In the genomic region with DNA sequence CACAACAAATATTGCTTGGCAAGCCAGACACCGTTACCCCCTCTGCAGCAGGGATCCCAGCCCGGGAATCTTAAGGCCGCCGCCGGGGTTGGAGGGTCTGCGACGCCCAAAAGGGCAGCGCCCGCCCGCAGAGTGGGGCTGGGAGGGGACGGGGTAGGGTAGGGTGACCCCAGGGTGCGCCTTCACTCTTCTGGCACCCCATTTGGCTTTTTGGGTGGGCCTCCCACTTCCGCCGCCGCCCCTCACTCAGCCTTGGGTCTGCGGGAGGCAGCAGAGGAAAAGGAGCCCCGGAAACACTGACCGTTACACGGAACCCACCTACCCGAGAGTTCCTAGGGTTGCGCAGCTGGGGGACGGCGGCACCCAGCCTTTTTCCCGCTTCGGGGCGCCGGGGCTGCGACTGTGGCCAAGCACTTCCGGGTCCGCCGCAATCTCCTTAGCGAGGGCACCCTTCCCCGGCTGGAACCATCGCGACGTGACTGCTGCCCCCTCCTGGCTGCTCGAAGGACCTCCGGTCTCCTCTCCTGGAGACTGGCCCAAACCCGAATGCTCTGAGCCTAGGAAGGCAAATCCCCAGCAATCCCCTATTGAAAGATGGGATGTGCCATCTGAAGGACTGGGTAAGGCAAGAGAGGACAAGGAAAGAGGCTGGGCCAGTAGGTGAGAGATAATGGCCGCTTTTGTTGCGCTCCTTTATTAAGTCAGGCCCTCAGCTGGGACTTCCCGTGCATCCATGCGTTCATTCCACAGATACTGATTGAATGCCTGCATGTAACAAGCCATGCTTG, we compare ENCODE assay signal across 1 cellular context.
TF ChIP-seq lines count a peak whose summit lies in the region.

A gene (minus strand): TSS at position 404 of the 788 bp plus-strand sequence. CDS start 1,447 bp downstream, outside the sequence.

TF ChIP-seq in HepG2, 621 proteins besides CTCF, POLR2A, EP300 and RAD21 (continued from another document and continues in another):
- TF ChIP-seq, protein P1, sequence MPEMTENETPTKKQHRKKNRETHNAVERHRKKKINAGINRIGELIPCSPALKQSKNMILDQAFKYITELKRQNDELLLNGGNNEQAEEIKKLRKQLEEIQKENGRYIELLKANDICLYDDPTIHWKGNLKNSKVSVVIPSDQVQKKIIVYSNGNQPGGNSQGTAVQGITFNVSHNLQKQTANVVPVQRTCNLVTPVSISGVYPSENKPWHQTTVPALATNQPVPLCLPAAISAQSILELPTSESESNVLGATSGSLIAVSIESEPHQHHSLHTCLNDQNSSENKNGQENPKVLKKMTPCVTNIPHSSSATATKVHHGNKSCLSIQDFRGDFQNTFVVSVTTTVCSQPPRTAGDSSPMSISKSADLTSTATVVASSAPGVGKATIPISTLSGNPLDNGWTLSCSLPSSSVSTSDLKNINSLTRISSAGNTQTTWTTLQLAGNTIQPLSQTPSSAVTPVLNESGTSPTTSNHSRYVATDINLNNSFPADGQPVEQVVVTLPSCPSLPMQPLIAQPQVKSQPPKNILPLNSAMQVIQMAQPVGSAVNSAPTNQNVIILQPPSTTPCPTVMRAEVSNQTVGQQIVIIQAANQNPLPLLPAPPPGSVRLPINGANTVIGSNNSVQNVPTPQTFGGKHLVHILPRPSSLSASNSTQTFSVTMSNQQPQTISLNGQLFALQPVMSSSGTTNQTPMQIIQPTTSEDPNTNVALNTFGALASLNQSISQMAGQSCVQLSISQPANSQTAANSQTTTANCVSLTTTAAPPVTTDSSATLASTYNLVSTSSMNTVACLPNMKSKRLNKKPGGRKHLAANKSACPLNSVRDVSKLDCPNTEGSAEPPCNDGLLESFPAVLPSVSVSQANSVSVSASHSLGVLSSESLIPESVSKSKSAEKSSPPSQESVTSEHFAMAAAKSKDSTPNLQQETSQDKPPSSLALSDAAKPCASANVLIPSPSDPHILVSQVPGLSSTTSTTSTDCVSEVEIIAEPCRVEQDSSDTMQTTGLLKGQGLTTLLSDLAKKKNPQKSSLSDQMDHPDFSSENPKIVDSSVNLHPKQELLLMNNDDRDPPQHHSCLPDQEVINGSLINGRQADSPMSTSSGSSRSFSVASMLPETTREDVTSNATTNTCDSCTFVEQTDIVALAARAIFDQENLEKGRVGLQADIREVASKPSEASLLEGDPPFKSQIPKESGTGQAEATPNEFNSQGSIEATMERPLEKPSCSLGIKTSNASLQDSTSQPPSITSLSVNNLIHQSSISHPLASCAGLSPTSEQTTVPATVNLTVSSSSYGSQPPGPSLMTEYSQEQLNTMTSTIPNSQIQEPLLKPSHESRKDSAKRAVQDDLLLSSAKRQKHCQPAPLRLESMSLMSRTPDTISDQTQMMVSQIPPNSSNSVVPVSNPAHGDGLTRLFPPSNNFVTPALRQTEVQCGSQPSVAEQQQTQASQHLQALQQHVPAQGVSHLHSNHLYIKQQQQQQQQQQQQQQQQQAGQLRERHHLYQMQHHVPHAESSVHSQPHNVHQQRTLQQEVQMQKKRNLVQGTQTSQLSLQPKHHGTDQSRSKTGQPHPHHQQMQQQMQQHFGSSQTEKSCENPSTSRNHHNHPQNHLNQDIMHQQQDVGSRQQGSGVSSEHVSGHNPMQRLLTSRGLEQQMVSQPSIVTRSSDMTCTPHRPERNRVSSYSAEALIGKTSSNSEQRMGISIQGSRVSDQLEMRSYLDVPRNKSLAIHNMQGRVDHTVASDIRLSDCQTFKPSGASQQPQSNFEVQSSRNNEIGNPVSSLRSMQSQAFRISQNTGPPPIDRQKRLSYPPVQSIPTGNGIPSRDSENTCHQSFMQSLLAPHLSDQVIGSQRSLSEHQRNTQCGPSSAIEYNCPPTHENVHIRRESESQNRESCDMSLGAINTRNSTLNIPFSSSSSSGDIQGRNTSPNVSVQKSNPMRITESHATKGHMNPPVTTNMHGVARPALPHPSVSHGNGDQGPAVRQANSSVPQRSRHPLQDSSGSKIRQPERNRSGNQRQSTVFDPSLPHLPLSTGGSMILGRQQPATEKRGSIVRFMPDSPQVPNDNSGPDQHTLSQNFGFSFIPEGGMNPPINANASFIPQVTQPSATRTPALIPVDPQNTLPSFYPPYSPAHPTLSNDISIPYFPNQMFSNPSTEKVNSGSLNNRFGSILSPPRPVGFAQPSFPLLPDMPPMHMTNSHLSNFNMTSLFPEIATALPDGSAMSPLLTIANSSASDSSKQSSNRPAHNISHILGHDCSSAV (CRISPR knock-in tag; IDR thresholded peaks at IDR 0.05; ENCODE audit: borderline replicate concordance): no peak
- TF ChIP-seq ZNF761 (CRISPR knock-in tag; conservative IDR thresholded peaks at IDR 0.05) (peak; percentile 76; the same call in 1 of the 2 replicates), KDM6A (CRISPR knock-in tag; IDR thresholded peaks at IDR 0.05; ENCODE audit: low read depth) (no peak), ZBTB38 (CRISPR knock-in tag; IDR thresholded peaks at IDR 0.05) (peak; percentile 90), POLR2G (IDR thresholded peaks at IDR 0.05; ENCODE audit: low read depth, low read length) (peak; percentile 84), HOXD1 (CRISPR knock-in tag; IDR thresholded peaks at IDR 0.05) (no peak), ZNF451 (CRISPR knock-in tag; IDR thresholded peaks at IDR 0.05) (no peak), STAT5B (CRISPR knock-in tag; IDR thresholded peaks at IDR 0.05) (no peak), HHEX (CRISPR knock-in tag; IDR thresholded peaks at IDR 0.05) (no peak), ZNF136 (CRISPR knock-in tag; IDR thresholded peaks at IDR 0.05; ENCODE audit: low read depth) (no peak), ZNF567 (CRISPR knock-in tag; IDR thresholded peaks at IDR 0.05; ENCODE audit: borderline replicate concordance) (peak; percentile 89; the same call in 1 of the 2 replicates), ZNF10 (CRISPR knock-in tag; IDR thresholded peaks at IDR 0.05; ENCODE audit: borderline replicate concordance, low read depth) (no peak), ZNF326 (CRISPR knock-in tag; IDR thresholded peaks at IDR 0.05; ENCODE audit: borderline replicate concordance) (no peak), ZNF563 (CRISPR knock-in tag; IDR thresholded peaks at IDR 0.05) (peak; percentile 86), ELF4 (CRISPR knock-in tag; IDR thresholded peaks at IDR 0.05; ENCODE audit: borderline replicate concordance) (peak; percentile 89; the same call in 1 of the 2 replicates), NCOR1 (IDR thresholded peaks at IDR 0.05; ENCODE audit: borderline replicate concordance, low read length) (no peak), HIVEP1 (CRISPR knock-in tag; IDR thresholded peaks at IDR 0.05) (0 out of 2 replicates have a peak, but pooled peaks have one; percentile 47), ZSCAN30 (CRISPR knock-in tag; IDR thresholded peaks at IDR 0.05) (no peak), ZNF660 (CRISPR knock-in tag; IDR thresholded peaks at IDR 0.05; ENCODE audit: borderline replicate concordance, low read depth) (no peak), ELF1 (CRISPR knock-in tag; IDR thresholded peaks at IDR 0.05) (peak; percentile 99), ZFY (CRISPR knock-in tag; IDR thresholded peaks at IDR 0.05) (peak; percentile 87), ZNF629 (CRISPR knock-in tag; conservative IDR thresholded peaks at IDR 0.05) (no peak), TAF15 (IDR thresholded peaks at IDR 0.05; ENCODE audit: low read depth, low read length, poor library complexity, severe bottlenecking) (no peak), NONO (IDR thresholded peaks at IDR 0.05) (no peak), NONO (CRISPR knock-in tag; conservative IDR thresholded peaks at IDR 0.05) (peak; percentile 51; the same call in 1 of the 2 replicates), REPIN1 (CRISPR knock-in tag; IDR thresholded peaks at IDR 0.05; ENCODE audit: borderline replicate concordance, low read depth) (peak; percentile 79; the same call in 1 of the 2 replicates), ZNF703 (CRISPR knock-in tag; IDR thresholded peaks at IDR 0.05; ENCODE audit: borderline replicate concordance) (no peak), ZNF460 (CRISPR knock-in tag; IDR thresholded peaks at IDR 0.05; ENCODE audit: borderline replicate concordance) (no peak)
- TF ChIP-seq, protein P2, sequence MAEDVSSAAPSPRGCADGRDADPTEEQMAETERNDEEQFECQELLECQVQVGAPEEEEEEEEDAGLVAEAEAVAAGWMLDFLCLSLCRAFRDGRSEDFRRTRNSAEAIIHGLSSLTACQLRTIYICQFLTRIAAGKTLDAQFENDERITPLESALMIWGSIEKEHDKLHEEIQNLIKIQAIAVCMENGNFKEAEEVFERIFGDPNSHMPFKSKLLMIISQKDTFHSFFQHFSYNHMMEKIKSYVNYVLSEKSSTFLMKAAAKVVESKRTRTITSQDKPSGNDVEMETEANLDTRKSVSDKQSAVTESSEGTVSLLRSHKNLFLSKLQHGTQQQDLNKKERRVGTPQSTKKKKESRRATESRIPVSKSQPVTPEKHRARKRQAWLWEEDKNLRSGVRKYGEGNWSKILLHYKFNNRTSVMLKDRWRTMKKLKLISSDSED (CRISPR knock-in tag; IDR thresholded peaks at IDR 0.05): no peak
- TF ChIP-seq, protein P3, sequence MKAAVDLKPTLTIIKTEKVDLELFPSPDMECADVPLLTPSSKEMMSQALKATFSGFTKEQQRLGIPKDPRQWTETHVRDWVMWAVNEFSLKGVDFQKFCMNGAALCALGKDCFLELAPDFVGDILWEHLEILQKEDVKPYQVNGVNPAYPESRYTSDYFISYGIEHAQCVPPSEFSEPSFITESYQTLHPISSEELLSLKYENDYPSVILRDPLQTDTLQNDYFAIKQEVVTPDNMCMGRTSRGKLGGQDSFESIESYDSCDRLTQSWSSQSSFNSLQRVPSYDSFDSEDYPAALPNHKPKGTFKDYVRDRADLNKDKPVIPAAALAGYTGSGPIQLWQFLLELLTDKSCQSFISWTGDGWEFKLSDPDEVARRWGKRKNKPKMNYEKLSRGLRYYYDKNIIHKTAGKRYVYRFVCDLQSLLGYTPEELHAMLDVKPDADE (CRISPR knock-in tag; IDR thresholded peaks at IDR 0.05): no peak
- TF ChIP-seq, protein P4, sequence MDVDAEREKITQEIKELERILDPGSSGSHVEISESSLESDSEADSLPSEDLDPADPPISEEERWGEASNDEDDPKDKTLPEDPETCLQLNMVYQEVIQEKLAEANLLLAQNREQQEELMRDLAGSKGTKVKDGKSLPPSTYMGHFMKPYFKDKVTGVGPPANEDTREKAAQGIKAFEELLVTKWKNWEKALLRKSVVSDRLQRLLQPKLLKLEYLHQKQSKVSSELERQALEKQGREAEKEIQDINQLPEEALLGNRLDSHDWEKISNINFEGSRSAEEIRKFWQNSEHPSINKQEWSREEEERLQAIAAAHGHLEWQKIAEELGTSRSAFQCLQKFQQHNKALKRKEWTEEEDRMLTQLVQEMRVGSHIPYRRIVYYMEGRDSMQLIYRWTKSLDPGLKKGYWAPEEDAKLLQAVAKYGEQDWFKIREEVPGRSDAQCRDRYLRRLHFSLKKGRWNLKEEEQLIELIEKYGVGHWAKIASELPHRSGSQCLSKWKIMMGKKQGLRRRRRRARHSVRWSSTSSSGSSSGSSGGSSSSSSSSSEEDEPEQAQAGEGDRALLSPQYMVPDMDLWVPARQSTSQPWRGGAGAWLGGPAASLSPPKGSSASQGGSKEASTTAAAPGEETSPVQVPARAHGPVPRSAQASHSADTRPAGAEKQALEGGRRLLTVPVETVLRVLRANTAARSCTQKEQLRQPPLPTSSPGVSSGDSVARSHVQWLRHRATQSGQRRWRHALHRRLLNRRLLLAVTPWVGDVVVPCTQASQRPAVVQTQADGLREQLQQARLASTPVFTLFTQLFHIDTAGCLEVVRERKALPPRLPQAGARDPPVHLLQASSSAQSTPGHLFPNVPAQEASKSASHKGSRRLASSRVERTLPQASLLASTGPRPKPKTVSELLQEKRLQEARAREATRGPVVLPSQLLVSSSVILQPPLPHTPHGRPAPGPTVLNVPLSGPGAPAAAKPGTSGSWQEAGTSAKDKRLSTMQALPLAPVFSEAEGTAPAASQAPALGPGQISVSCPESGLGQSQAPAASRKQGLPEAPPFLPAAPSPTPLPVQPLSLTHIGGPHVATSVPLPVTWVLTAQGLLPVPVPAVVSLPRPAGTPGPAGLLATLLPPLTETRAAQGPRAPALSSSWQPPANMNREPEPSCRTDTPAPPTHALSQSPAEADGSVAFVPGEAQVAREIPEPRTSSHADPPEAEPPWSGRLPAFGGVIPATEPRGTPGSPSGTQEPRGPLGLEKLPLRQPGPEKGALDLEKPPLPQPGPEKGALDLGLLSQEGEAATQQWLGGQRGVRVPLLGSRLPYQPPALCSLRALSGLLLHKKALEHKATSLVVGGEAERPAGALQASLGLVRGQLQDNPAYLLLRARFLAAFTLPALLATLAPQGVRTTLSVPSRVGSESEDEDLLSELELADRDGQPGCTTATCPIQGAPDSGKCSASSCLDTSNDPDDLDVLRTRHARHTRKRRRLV (CRISPR knock-in tag; IDR thresholded peaks at IDR 0.05): no peak
- TF ChIP-seq, protein P5, sequence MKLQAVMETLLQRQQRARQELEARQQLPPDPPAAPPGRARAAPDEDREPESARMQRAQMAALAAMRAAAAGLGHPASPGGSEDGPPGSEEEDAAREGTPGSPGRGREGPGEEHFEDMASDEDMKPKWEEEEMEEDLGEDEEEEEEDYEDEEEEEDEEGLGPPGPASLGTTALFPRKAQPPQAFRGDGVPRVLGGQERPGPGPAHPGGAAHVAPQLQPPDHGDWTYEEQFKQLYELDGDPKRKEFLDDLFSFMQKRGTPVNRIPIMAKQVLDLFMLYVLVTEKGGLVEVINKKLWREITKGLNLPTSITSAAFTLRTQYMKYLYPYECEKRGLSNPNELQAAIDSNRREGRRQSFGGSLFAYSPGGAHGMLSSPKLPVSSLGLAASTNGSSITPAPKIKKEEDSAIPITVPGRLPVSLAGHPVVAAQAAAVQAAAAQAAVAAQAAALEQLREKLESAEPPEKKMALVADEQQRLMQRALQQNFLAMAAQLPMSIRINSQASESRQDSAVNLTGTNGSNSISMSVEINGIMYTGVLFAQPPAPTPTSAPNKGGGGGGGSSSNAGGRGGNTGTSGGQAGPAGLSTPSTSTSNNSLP (IDR thresholded peaks at IDR 0.05; ENCODE audit: low read depth, low read length): no peak
